ENCODE assay signal across 20 cellular contexts in the genomic region with DNA sequence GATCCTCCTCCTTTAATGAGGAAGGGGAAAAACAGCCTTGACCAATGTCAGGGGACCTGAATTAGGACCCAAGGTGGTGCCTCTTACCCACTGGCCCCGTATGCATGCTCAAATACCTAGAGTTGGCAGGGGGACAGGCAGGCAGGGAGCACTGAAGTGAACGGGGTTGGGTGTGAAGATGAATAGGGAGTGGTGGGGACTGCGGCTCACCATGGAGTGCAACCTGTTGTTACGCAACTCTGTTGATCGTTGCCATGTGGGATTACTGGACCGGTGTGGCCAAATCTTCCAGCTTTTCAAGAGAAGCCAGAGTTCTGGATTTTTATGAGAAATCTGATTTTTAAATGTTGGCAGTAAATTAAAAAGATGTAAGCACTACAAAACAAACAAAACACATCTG. TPM values are rescaled to one million over a fixed set of nuclear protein-coding genes. Genes with fewer than 3 reads are reported as not detected.
DNase-seq lines count a peak whose midpoint lies in the region; ATAC-seq, FAIRE-seq and TF ChIP-seq lines count a peak whose summit lies in the region.
"Had no signal": no experiment of that assay in that cellular context is flagged by ENCODE, and none has a peak within 500 bp of the region (broad histone marks: within the 10 kb centered on the region; RNA-seq: fewer than 3 reads in every experiment).

No MANE protein-coding gene starts in this region.

- in situ Hi-C loops in IMR-90 (cut with MboI; ENCODE audit: low sequenced_read_pairs), result no loop called here

- CTCF ChIA-PET in IMR-90 (lab: Yijun Ruan, JAX), result no interaction called here
- CTCF ChIA-PET in H1 (lab: Charles Lee; ENCODE audit: partially characterized antibody), result interaction anchor here (1.0 to 9.1 kb wide), 9 partner anchors 9 to 236 kb away, joined by 3 to 102 read pairs (median 4); partner anchors contain the start of gene TLL2

- no peak overlapping the region for H3K4me2 ChIP-seq in IMR-90 (ENCODE audit: low read depth, low read length)
- no peak overlapping the region for H3K4me2 ChIP-seq in H1 (ENCODE audit: insufficient read depth in 1 of 2, low read depth in 2 of 2, low read length in 2 of 2)
- no peak overlapping the region for H3K4me2 ChIP-seq in neuronal stem cell (ENCODE audit: insufficient read depth, low read length, poor library complexity, severe bottlenecking)
- H3K4me2 ChIP-seq: GM23338 had no signal

- no peak overlapping the region for H2AK9ac ChIP-seq in IMR-90 (replicated peaks; ENCODE audit: low read depth, low read length, poor library complexity)

- no peak overlapping the region for H3K18ac ChIP-seq in IMR-90 (ENCODE audit: low read depth, low read length)
- no peak overlapping the region for H3K18ac ChIP-seq in H1 (ENCODE audit: extremely low read depth, low read length)
- peak overlapping the region; percentile 11 for H3K18ac ChIP-seq in neuronal stem cell (ENCODE audit: low read length)

- peaks cover 5 to 6% of the 10 kb centered on the region in 2 donors for H3K9me3 Mint-ChIP-seq in activated T-cell treated with anti-CD3 and anti-CD28 coated beads, Interleukin-2, amount 50 U/mL, for 72 hours

- H3K9ac ChIP-seq in IMR-90 (ENCODE audit: low read depth, low read length) (no peak overlapping the region), H1 (replicated peaks in 1 of 4; ENCODE audit: extremely low read depth in 1 of 4, low read depth in 3 of 4, low read length in 3 of 4) (no peak overlapping the region), neuronal stem cell (ENCODE audit: low read depth, low read length, poor library complexity) (no peak overlapping the region)

- H3K79me2 ChIP-seq in H1 (ENCODE audit: control insufficient read depth in 1 of 2, insufficient read depth in 2 of 2, low read length in 2 of 2), result no peaks in the 10 kb centered on the region

- DNase-seq in left ventricle myocardium superior (no peak), left cardiac atrium (no peak), IMR-90 (no peak), H1 (ENCODE audit: low read depth in 1 of 2, low spot score in 2 of 2) (no peak), neuronal stem cell (ENCODE audit: low spot score) (no peak), NCI-H2227 treated with DMSO at 0.1 percent for 48 hours (lab: John Stamatoyannopoulos, UW) (no peak)
- no peak for DNase-seq in activated T-cell treated with anti-CD3 and anti-CD28 coated beads, Interleukin-2, amount 50 U/mL, for 72 hours
- DNase-seq: C1 segment of cervical spinal cord; Calu3; CD4-positive, alpha-beta memory T cell; COR-L47; DMS53; DMS79 treated with DMSO at 0.1 percent for 48 hours; GF-D8 had no signal

- no peaks in the 10 kb centered on the region for H4K20me1 ChIP-seq in IMR-90 (ENCODE audit: insufficient read depth, low read length)
- H4K20me1 ChIP-seq in H1 (replicated peaks in 1 of 2; ENCODE audit: control insufficient read depth in 1 of 2, insufficient read depth in 2 of 2, low read length in 2 of 2), result no peaks in the 10 kb centered on the region

- TF ChIP-seq POLR2A in IMR-90 (IDR thresholded peaks at IDR 0.05; ENCODE audit: low read depth, low read length), result no peak
- TF ChIP-seq POLR2A in H1 (IDR thresholded peaks at IDR 0.05; ENCODE audit: control extremely low read depth in 1 of 2, low read depth in 2 of 2, low read length in 2 of 2), result no peak

- H4K91ac ChIP-seq in IMR-90 (ENCODE audit: insufficient read depth, low read depth, low read length) (no peak overlapping the region), H1 (replicated peaks; ENCODE audit: insufficient read length, low read length) (no peak overlapping the region), neuronal stem cell (ENCODE audit: low read depth, low read length, poor library complexity) (no peak overlapping the region)

- no peak overlapping the region for H2BK12ac ChIP-seq in H1 (ENCODE audit: low read depth, low read length)
- H2BK12ac ChIP-seq in neuronal stem cell (ENCODE audit: low read length), result no peak overlapping the region

- no peaks in the 10 kb centered on the region for H3K23me2 ChIP-seq in H1 (ENCODE audit: low read depth, low read length)

- H3K79me1 ChIP-seq in IMR-90 (ENCODE audit: low read depth in 1 of 2, low read length in 2 of 2) (no peaks in the 10 kb centered on the region), H1 (ENCODE audit: low read depth, low read length) (no peaks in the 10 kb centered on the region), neuronal stem cell (ENCODE audit: low read depth, low read length) (no peaks in the 10 kb centered on the region)

- no peak overlapping the region for H3K23ac ChIP-seq in IMR-90 (ENCODE audit: low read depth, low read length)
- H3K23ac ChIP-seq in H1 (ENCODE audit: insufficient read length), result no peak overlapping the region
- H3K23ac ChIP-seq in neuronal stem cell (ENCODE audit: low read depth, low read length, poor library complexity), result no peak overlapping the region

- no TSS peak for BruUV-seq in IMR-90 (replicated peaks; lab: Mats Ljungman, UMichigan)

- H3K4me1 ChIP-seq in IMR-90 (ENCODE audit: control insufficient read depth, insufficient read depth, low read length), result no peaks in the 10 kb centered on the region
- H3K4me1 ChIP-seq in H1 (replicated peaks in 1 of 4; ENCODE audit: control insufficient read depth in 3 of 4, insufficient read depth in 4 of 4, low read length in 3 of 4), result peaks cover 0 to 8% (median 4%) of the 10 kb centered on the region in 4 experiments; a peak in 3 of 7 replicates
- H3K4me1 ChIP-seq in neuronal stem cell (ENCODE audit: control insufficient read depth in 2 of 2, insufficient read depth in 1 of 2, low read depth in 1 of 2, low read length in 2 of 2), result peaks cover 0 to 2% of the 10 kb centered on the region in 2 donors
- H3K4me1 ChIP-seq: HAP-1 had no signal

- no peak for TF ChIP-seq CTCF in IMR-90 (conservative IDR thresholded peaks at IDR 0.05; ENCODE audit: low read depth, low read length)
- no peak for TF ChIP-seq CTCF in H1 (IDR thresholded peaks at IDR 0.05; ENCODE audit: control extremely low read depth in 1 of 3, insufficient read depth in 1 of 3, low read depth in 1 of 3, low read length in 3 of 3)

- H3K4me3 ChIP-seq in IMR-90 (ENCODE audit: insufficient read depth, low read depth, low read length), result no peak overlapping the region
- H3K4me3 ChIP-seq in H1 (ENCODE audit: extremely low read depth in 1 of 4, insufficient read depth in 2 of 4, low read depth in 3 of 4, low read length in 4 of 4), result no peak overlapping the region
- H3K4me3 ChIP-seq in neuronal stem cell (ENCODE audit: low read length in 2 of 2), result peak overlapping the region in 1 of 2 donors; percentile 53
- H3K4me3 ChIP-seq: GM23338, HAP-1 had no signal

- H4K5ac ChIP-seq in IMR-90 (ENCODE audit: low read depth, low read length), result no peak overlapping the region
- no peak overlapping the region for H4K5ac ChIP-seq in H1 (ENCODE audit: insufficient read length, low read depth, low read length)

- H2AFZ ChIP-seq in IMR-90 (replicated peaks; ENCODE audit: low read length, poor library complexity), result no peak overlapping the region
- no peak overlapping the region for H2AFZ ChIP-seq in H1 (ENCODE audit: low read length)
- no peak overlapping the region for H2AFZ ChIP-seq in neuronal stem cell (ENCODE audit: low read length)
- H2AFZ ChIP-seq: GM23338 had no signal

- H3K27me3 ChIP-seq in IMR-90 (ENCODE audit: control insufficient read depth, insufficient read depth, low read length) (peaks cover 5% of the 10 kb centered on the region), H1 (replicated peaks in 1 of 4; ENCODE audit: control insufficient read depth in 3 of 4, extremely low read depth in 1 of 4, insufficient read depth in 3 of 4, low read length in 3 of 4) (no peaks in the 10 kb centered on the region), neuronal stem cell (ENCODE audit: control insufficient read depth in 3 of 3, insufficient read depth in 3 of 3, low read depth in 1 of 3, low read length in 3 of 3) (no peaks in the 10 kb centered on the region)

- dilution Hi-C loops in IMR-90 (cut with HindIII; ENCODE audit: low sequenced_read_pairs, unreplicated experiment), result no loop called here

- H3K4ac ChIP-seq in IMR-90 (ENCODE audit: low read depth, low read length), result no peak overlapping the region
- H3K4ac ChIP-seq in H1 (replicated peaks; ENCODE audit: insufficient read length, low read depth, low read length), result no peak overlapping the region
- no peak overlapping the region for H3K4ac ChIP-seq in neuronal stem cell (ENCODE audit: low read length)

- H2BK15ac ChIP-seq in IMR-90 (ENCODE audit: low read depth, low read length) (no peak overlapping the region), H1 (ENCODE audit: low read length) (no peak overlapping the region), neuronal stem cell (ENCODE audit: low read length) (no peak overlapping the region)

- peak; percentile 59 for ATAC-seq in left ventricle myocardium superior
- no peak for ATAC-seq in left cardiac atrium
- ATAC-seq in IMR-90 (ENCODE audit: low read depth), result no peak
- ATAC-seq in HG03342 (IDR thresholded peaks at IDR 0.05; ENCODE audit: unreplicated experiment), result no peak
- no peak for ATAC-seq in activated T-cell treated with anti-CD3 and anti-CD28 coated beads, Interleukin-2, amount 50 U/mL, for 72 hours (replicated peaks in 1 of 2)
- ATAC-seq: GM23338 had no signal

- no peak overlapping the region for H2BK20ac ChIP-seq in IMR-90 (ENCODE audit: low read depth, low read length)
- H2BK20ac ChIP-seq in H1 (ENCODE audit: low read length), result no peak overlapping the region

- H3K4me1 Mint-ChIP-seq in activated T-cell treated with anti-CD3 and anti-CD28 coated beads, Interleukin-2, amount 50 U/mL, for 72 hours (ENCODE audit: low read depth), result no peaks in the 10 kb centered on the region
- H3K4me1 Mint-ChIP-seq: CD4-positive, alpha-beta memory T cell had no signal

- TF ChIP-seq EP300 in H1 (IDR thresholded peaks at IDR 0.05; ENCODE audit: borderline replicate concordance in 1 of 2, low read depth in 2 of 2, low read length in 2 of 2), result no peak

- peaks cover 39% of the 10 kb centered on the region for H3K27me3 Mint-ChIP-seq in activated T-cell treated with anti-CD3 and anti-CD28 coated beads, Interleukin-2, amount 50 U/mL, for 72 hours (ENCODE audit: low read depth)

- H3K27ac Mint-ChIP-seq in activated T-cell treated with anti-CD3 and anti-CD28 coated beads, Interleukin-2, amount 50 U/mL, for 72 hours, result no peak overlapping the region
- H3K27ac Mint-ChIP-seq: CD4-positive, alpha-beta memory T cell; GM23338 had no signal

- no peaks in the 10 kb centered on the region for H3K36me3 ChIP-seq in IMR-90 (ENCODE audit: control insufficient read depth, insufficient read depth, low read length)
- no peaks in the 10 kb centered on the region for H3K36me3 ChIP-seq in H1 (ENCODE audit: control insufficient read depth in 2 of 4, insufficient read depth in 4 of 4, low read length in 3 of 4)
- H3K36me3 ChIP-seq in neuronal stem cell (replicated peaks in 1 of 2; ENCODE audit: control insufficient read depth in 2 of 2, insufficient read depth in 2 of 2, low read length in 2 of 2), result no peaks in the 10 kb centered on the region
- H3K36me3 ChIP-seq: HAP-1 had no signal

- POLR2A ChIA-PET in IMR-90 (lab: Charles Lee; ENCODE audit: unreplicated experiment), result no interaction called here
- POLR2A ChIA-PET in H1 (lab: Charles Lee; ENCODE audit: partially characterized antibody), result interaction anchor here (1.3 kb wide), 1 partner anchor 15 kb away, joined by 3 read pairs; no protein-coding TSS in a partner anchor

- H3K36me3 Mint-ChIP-seq in activated T-cell treated with anti-CD3 and anti-CD28 coated beads, Interleukin-2, amount 50 U/mL, for 72 hours (ENCODE audit: insufficient read depth in 2 of 2), result peaks cover 5 to 6% of the 10 kb centered on the region in 2 donors
- H3K36me3 Mint-ChIP-seq: CD4-positive, alpha-beta memory T cell had no signal

- 34% methylated on average over 2 of the region's 6 CpGs; no CpG with 5 or more reads in 1 of the 2 experiments for WGBS in IMR-90 (ENCODE audit: extremely low coverage in 2 of 2, insufficient read length in 1 of 2), 2 experiments
- WGBS in H1 (ENCODE audit: extremely low coverage in 1 of 2, insufficient coverage in 1 of 2, insufficient read length in 1 of 2, insufficient replicate concordance in 2 of 2, low coverage in 1 of 2, low lambda C conversion rate in 2 of 2, missing lambda C conversion rate in 1 of 2), 2 experiments, result 91% methylated on average over 6 of the region's 6 CpGs; no CpG with 5 or more reads in 1 of the 2 experiments
- WGBS in neuronal stem cell (ENCODE audit: extremely low coverage in 2 of 2, insufficient read length in 2 of 2, insufficient replicate concordance in 1 of 2), 2 donors, result no CpG with 5 or more reads among the region's 6 CpGs

- no peaks in the 10 kb centered on the region for H3K9me1 ChIP-seq in IMR-90 (ENCODE audit: insufficient read depth, low read length)

- no peak overlapping the region for H2BK5ac ChIP-seq in IMR-90 (ENCODE audit: low read depth, low read length, poor library complexity, severe bottlenecking)
- no peak overlapping the region for H2BK5ac ChIP-seq in H1 (ENCODE audit: low read depth, low read length)
- H2BK5ac ChIP-seq in neuronal stem cell (ENCODE audit: low read length), result no peak overlapping the region

- no peak overlapping the region for H3K56ac ChIP-seq in IMR-90 (ENCODE audit: extremely low read depth, insufficient read depth, low read length)
- no peak overlapping the region for H3K56ac ChIP-seq in H1 (replicated peaks; ENCODE audit: insufficient read length, low read depth, low read length)

- H2AK5ac ChIP-seq in IMR-90 (ENCODE audit: low read depth, low read length) (no peak overlapping the region), H1 (ENCODE audit: low read depth, low read length) (no peak overlapping the region), neuronal stem cell (ENCODE audit: low read depth, low read length) (no peak overlapping the region)

- intact Hi-C loops in left ventricle myocardium superior (cut with micrococcal nuclease), result no loop called here
- intact Hi-C loops in left cardiac atrium (cut with DNase I), result no loop called here
- intact Hi-C loops in IMR-90 (cut with micrococcal nuclease), result no loop called here

- no peak overlapping the region for H3K4me3 Mint-ChIP-seq in activated T-cell treated with anti-CD3 and anti-CD28 coated beads, Interleukin-2, amount 50 U/mL, for 72 hours
- H3K4me3 Mint-ChIP-seq: GM23338 had no signal

- no peak overlapping the region for H4K8ac ChIP-seq in IMR-90 (ENCODE audit: low read depth in 2 of 2, low read length in 2 of 2)
- H4K8ac ChIP-seq in H1 (ENCODE audit: extremely low read depth, insufficient read depth, low read length), result no peak overlapping the region
- no peak overlapping the region for H4K8ac ChIP-seq in neuronal stem cell (ENCODE audit: low read depth, low read length)

- no peak overlapping the region for H3K27ac ChIP-seq in IMR-90 (ENCODE audit: insufficient read depth, low read length)
- H3K27ac ChIP-seq in H1 (ENCODE audit: low read depth, low read length), result no peak overlapping the region
- no peak overlapping the region for H3K27ac ChIP-seq in neuronal stem cell (replicated peaks; ENCODE audit: low read length)

- H2BK120ac ChIP-seq in IMR-90 (ENCODE audit: low read depth, low read length) (no peak overlapping the region), H1 (replicated peaks; ENCODE audit: low read depth, low read length) (no peak overlapping the region), neuronal stem cell (ENCODE audit: low read depth, low read length) (no peak overlapping the region)

- H3K14ac ChIP-seq in IMR-90 (replicated peaks; ENCODE audit: low read depth, low read length) (no peak overlapping the region), H1 (ENCODE audit: insufficient read length) (no peak overlapping the region), neuronal stem cell (ENCODE audit: low read length) (no peak overlapping the region)

- TF ChIP-seq RAD21 in IMR-90 (IDR thresholded peaks at IDR 0.05; ENCODE audit: low read length), result no peak
- TF ChIP-seq RAD21 in H1 (IDR thresholded peaks at IDR 0.05 in 1 of 2, conservative IDR thresholded peaks at IDR 0.05 in 1 of 2; ENCODE audit: low read depth in 2 of 2, low read length in 2 of 2), result no peak

- H3K9me3 ChIP-seq in IMR-90 (ENCODE audit: control insufficient read depth, insufficient read depth, low read length) (no peaks in the 10 kb centered on the region), H1 (ENCODE audit: insufficient read depth in 2 of 2, low read depth in 1 of 2, low read length in 1 of 2) (peaks cover 0 to under 1% of the 10 kb centered on the region in 2 experiments; a peak in 2 of 4 replicates), neuronal stem cell (replicated peaks in 1 of 2; ENCODE audit: control insufficient read depth in 2 of 2, insufficient read depth in 1 of 2, low read depth in 1 of 2, low read length in 2 of 2) (no peaks in the 10 kb centered on the region)
- H3K9me3 ChIP-seq: HAP-1 had no signal

- FAIRE-seq in H1 (lab: Jason Lieb, UNC), result no peak
- FAIRE-seq: GM12891, GM18507, H54 had no signal

RNA-seq across cellular contexts. Expression of gene TLL2, which starts 48.1 kb away (rescaled TPM):
- total RNA-seq in left ventricle myocardium superior, result 11.6 TPM
- total RNA-seq in left cardiac atrium, result 10 to 100 TPM in 1 of 2 donors, 1 to 10 TPM in 1; 1.5 to 11.5 TPM
- under 0.01 TPM in 2 replicates for total RNA-seq in IMR-90 (2012; rRNA removed)
- 0.03 and 0.05 TPM in 2 replicates for polyA plus RNA-seq in IMR-90 (2012; rRNA removed)
- 0.13 TPM in 1 of 2 replicates, not detected in the other for polyA plus RNA-seq in IMR-90 (2012; cell fraction: cytosol; rRNA removed)
- polyA plus RNA-seq in IMR-90 (2012; cell fraction: nucleus; rRNA removed; ENCODE audit: low replicate concordance), result 0.01 and 0.21 TPM in 2 replicates
- total RNA-seq in H1 (2021; fragmentation: NEBNext Ultra II Directional; extraction: Animal tissue kit (Norgen Biotek cat#: 25700)), result 3.0 and 3.2 TPM in 2 replicates
- polyA plus RNA-seq in H1 (2011; rRNA removed), result 2.4 and 2.9 TPM in 2 replicates
- polyA plus RNA-seq in H1 (2011; cell fraction: cytosol; rRNA removed), result 2.7 TPM
- polyA plus RNA-seq in H1 (2011; cell fraction: nucleus; rRNA removed), result 5.3 TPM
- 2.9 to 3.5 TPM (median 3.2 TPM) in 4 replicates for polyA plus RNA-seq in H1 (2012, experiment 1 of 2)
- polyA plus RNA-seq in H1 (2012, experiment 2 of 2), result 0.66 TPM
- 3.7 TPM for polyA plus RNA-seq in H1 (2013, experiment 1 of 2)
- 3.8 TPM for polyA plus RNA-seq in H1 (2013, experiment 2 of 2)
- polyA minus RNA-seq in H1 (2011; rRNA and poly(A)+ RNA removed), result 1.2 and 2.1 TPM in 2 replicates
- 1.7 TPM for polyA minus RNA-seq in H1 (2011; cell fraction: cytosol; rRNA and poly(A)+ RNA removed)
- polyA minus RNA-seq in H1 (2011; cell fraction: nucleus; rRNA and poly(A)+ RNA removed), result 4.4 TPM
- polyA plus RNA-seq in neuronal stem cell (2013, experiment 1 of 2), result 0.38 TPM
- 0.22 TPM for polyA plus RNA-seq in neuronal stem cell (2013, experiment 2 of 2)
- total RNA-seq in activated T-cell treated with anti-CD3 and anti-CD28 coated beads, Interleukin-2, amount 50 U/mL, for 72 hours, result under 1 TPM in 1 of 2 donors, not detected in 1; 0.09 TPM
